In the genomic region with DNA sequence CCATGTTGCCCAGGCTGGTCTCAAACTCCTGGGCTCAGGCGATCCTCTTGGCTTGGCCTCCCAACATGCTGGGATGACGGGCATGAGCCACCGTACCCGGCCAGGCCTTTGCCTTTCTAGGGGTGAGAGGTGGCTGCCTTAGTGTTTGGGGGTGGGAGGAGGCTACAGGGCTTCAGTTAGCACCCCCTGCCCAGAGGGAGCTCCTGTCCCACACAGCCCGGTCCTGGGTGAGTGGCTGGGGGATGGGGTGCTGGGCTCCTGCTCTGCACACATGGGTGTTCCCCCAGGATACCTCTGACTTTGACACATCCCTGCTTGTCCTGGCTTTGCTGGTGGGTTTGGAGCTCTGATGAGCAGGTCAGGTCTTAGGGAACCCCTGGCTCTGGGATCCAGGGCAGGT, we compare ENCODE assay signal across 24 cellular contexts. TPM values are rescaled to one million over a fixed set of nuclear protein-coding genes. Genes with fewer than 3 reads are reported as not detected.
DNase-seq lines count a peak whose midpoint lies in the region; ATAC-seq, FAIRE-seq and TF ChIP-seq lines count a peak whose summit lies in the region.
"Had no signal": no experiment of that assay in that cellular context is flagged by ENCODE, and none has a peak within 500 bp of the region (broad histone marks: within the 10 kb centered on the region; RNA-seq: fewer than 3 reads in every experiment).

No MANE protein-coding gene starts in this region.

- peaks cover 14% of the 10 kb centered on the region for H3K4me1 Mint-ChIP-seq in T-helper 17 cell

- H3K4me1 ChIP-seq in right atrium auricular region (peaks cover 0 to 56% of the 10 kb centered on the region in 2 donors), osteoblast (ENCODE audit: insufficient read depth, low read length) (no peaks in the 10 kb centered on the region)

- ATAC-seq in Right ventricle myocardium superior (ENCODE audit: poor library complexity) (no peak), T-helper 17 cell (no peak)
- ATAC-seq: A549, PC-3 had no signal

- FAIRE-seq in GM12892 (lab: Jason Lieb, UNC): no peak
- FAIRE-seq: A549 had no signal

- no peak overlapping the region for H3K27ac Mint-ChIP-seq in T-helper 17 cell

- no peak for TF ChIP-seq POLR2A in GM12892 (IDR thresholded peaks at IDR 0.05; ENCODE audit: low read depth, low read length)

- H3K27ac ChIP-seq in right atrium auricular region (peak overlapping the region in 1 of 2 donors; percentile 78), osteoblast (ENCODE audit: low read depth, low read length) (no peak overlapping the region)
- H3K27ac ChIP-seq: GM23248 had no signal

- no peak overlapping the region for H3K4me2 ChIP-seq in osteoblast (ENCODE audit: insufficient read depth, low read length)
- H3K4me2 ChIP-seq: A549 had no signal

- DNase-seq in Right ventricle myocardium superior: peak; percentile 31
- no peak for DNase-seq in right atrium auricular region (ENCODE audit: low spot score)
- no peak for DNase-seq in T-helper 17 cell
- peak; percentile 71 for DNase-seq in osteoblast (ENCODE audit: insufficient read length, low spot score, missing footprints)
- no peak for DNase-seq in GM12892 (ENCODE audit: insufficient read length)
- no peak for DNase-seq in H4 (ENCODE audit: low spot score)
- no peak for DNase-seq in H7
- DNase-seq: AML-193; C1 segment of cervical spinal cord; CD4-positive, alpha-beta memory T cell; COR-L47; DMS53; GM23248; Karpas-422; NCI-H1092 treated with DMSO at 0.1 percent for 48 hours; NCI-H1436 treated with DMSO at 0.1 percent for 48 hours; NCI-H1930; NCI-H446 treated with DMSO at 0.1 percent for 48 hours; NCI-H526; NCI-H82; NK-92 treated with Interleukin-12 subunit alpha and Interleukin-12 subunit beta, amount 100 ng/mL, for 24 hours; PC-3; SHP77 had no signal

- H3K4me3 ChIP-seq in right atrium auricular region (no peak overlapping the region), osteoblast (ENCODE audit: insufficient read depth, low read length) (no peak overlapping the region), H7 (ENCODE audit: insufficient read depth, low read depth, low read length) (no peak overlapping the region)
- H3K4me3 ChIP-seq: A549, GM23248 had no signal

- peak overlapping the region; percentile 21 for H3K4me3 Mint-ChIP-seq in T-helper 17 cell
- H3K4me3 Mint-ChIP-seq: CD4-positive, alpha-beta memory T cell had no signal

- peaks cover 29% of the 10 kb centered on the region for H3K79me2 ChIP-seq in osteoblast (ENCODE audit: insufficient read depth, low read length)

- H4K20me1 ChIP-seq in osteoblast (ENCODE audit: insufficient read depth, low read length): peaks cover 43% of the 10 kb centered on the region

- no peaks in the 10 kb centered on the region for H3K9me3 ChIP-seq in right atrium auricular region
- no peaks in the 10 kb centered on the region for H3K9me3 ChIP-seq in T-helper 17 cell (ENCODE audit: control insufficient read depth, low read length, poor library complexity, severe bottlenecking)
- H3K9me3 ChIP-seq in osteoblast (ENCODE audit: low read depth, low read length): no peaks in the 10 kb centered on the region
- H3K9me3 ChIP-seq: A549 had no signal

- no peaks in the 10 kb centered on the region for H3K27me3 Mint-ChIP-seq in T-helper 17 cell
- H3K27me3 Mint-ChIP-seq: CD4-positive, alpha-beta memory T cell had no signal

- no peaks in the 10 kb centered on the region for H3K27me3 ChIP-seq in right atrium auricular region
- H3K27me3 ChIP-seq in osteoblast (ENCODE audit: insufficient read depth, low read length): no peaks in the 10 kb centered on the region
- no peaks in the 10 kb centered on the region for H3K27me3 ChIP-seq in H7 (ENCODE audit: control insufficient read depth, insufficient read depth, low read length)

- H2AFZ ChIP-seq in osteoblast (ENCODE audit: low read length): no peak overlapping the region
- H2AFZ ChIP-seq: GM23248 had no signal

- H3K36me3 Mint-ChIP-seq in T-helper 17 cell (ENCODE audit: low read depth): no peaks in the 10 kb centered on the region

- H3K36me3 ChIP-seq in right atrium auricular region (peaks cover 15% of the 10 kb centered on the region), osteoblast (ENCODE audit: insufficient read depth, low read length) (peaks cover 2% of the 10 kb centered on the region), H7 (replicated peaks; ENCODE audit: control insufficient read depth, insufficient read depth, low read length) (no peaks in the 10 kb centered on the region; the same call in 1 of the 2 replicates)

- TF ChIP-seq CTCF in right atrium auricular region (IDR thresholded peaks at IDR 0.05) (no peak), osteoblast (IDR thresholded peaks at IDR 0.05; ENCODE audit: extremely low read depth, low read depth, low read length) (no peak)

- intact Hi-C loops in Right ventricle myocardium superior (cut with DNase I): no loop called here

RNA-seq across cellular contexts. Expression of a gene that starts 9.9 kb away (rescaled TPM):
- 49.8 TPM for total RNA-seq in Right ventricle myocardium superior
- 10 to 100 TPM; 16.2 to 23.4 TPM for total RNA-seq in right atrium auricular region
- total RNA-seq in T-helper 17 cell: 10 to 100 TPM; 91.9 to 97.2 TPM
- 13.3 and 14.1 TPM in 2 replicates for total RNA-seq in osteoblast
- 4.1 TPM for polyA plus RNA-seq in GM12892 (2012; ENCODE audit: missing spikeins)
- total RNA-seq in H4 (2014; rRNA removed; shearing (Covaris generic)): 1.9 and 2.5 TPM in 2 replicates
- total RNA-seq in H7 (2014; rRNA removed; shearing (Covaris generic)): 15.7 and 18.8 TPM in 2 replicates

RNA-seq across cellular contexts. Expression of a gene that starts 24.7 kb away (rescaled TPM):
- 5.8 TPM for total RNA-seq in Right ventricle myocardium superior
- 10 to 100 TPM in 1 of 2 donors, 1 to 10 TPM in 1; 5.0 to 10.3 TPM for total RNA-seq in right atrium auricular region
- 10 to 100 TPM; 23.6 TPM for total RNA-seq in T-helper 17 cell
- 6.5 and 7.6 TPM in 2 replicates for total RNA-seq in osteoblast
- polyA plus RNA-seq in GM12892 (2012; ENCODE audit: missing spikeins): 16.1 TPM
- total RNA-seq in H4 (2014; rRNA removed; shearing (Covaris generic)): 6.3 and 9.0 TPM in 2 replicates
- 31.1 and 36.7 TPM in 2 replicates for total RNA-seq in H7 (2014; rRNA removed; shearing (Covaris generic))

RNA-seq across cellular contexts. Expression of a gene that starts 45.4 kb away (rescaled TPM):
- 12.3 TPM for total RNA-seq in Right ventricle myocardium superior
- total RNA-seq in right atrium auricular region: 10 to 100 TPM; 10.5 to 15.5 TPM
- 10 to 100 TPM; 67.4 to 79.0 TPM for total RNA-seq in T-helper 17 cell
- 14.4 and 14.5 TPM in 2 replicates for total RNA-seq in osteoblast
- polyA plus RNA-seq in GM12892 (2012; ENCODE audit: missing spikeins): 13.5 TPM
- total RNA-seq in H4 (2014; rRNA removed; shearing (Covaris generic)): 5.3 and 6.7 TPM in 2 replicates
- 7.4 and 9.9 TPM in 2 replicates for total RNA-seq in H7 (2014; rRNA removed; shearing (Covaris generic))

Comparison
In these comparisons a context has a peak if more than half of its experiments do, and no peak if none do; other contexts are left out.
1. DNase-seq: peak in Right ventricle myocardium superior (single experiment) and osteoblast (single experiment); none in right atrium auricular region (single experiment), T-helper 17 cell (0 of 3), GM12892 (single experiment), H4 (single experiment) and H7 (single experiment).